Comparison of ENCODE assay signal across 34 cellular contexts in genomic region chrY:13766040-13766439, GRCh38.
"Had no signal": no experiment of that assay in that cellular context is flagged by ENCODE, and none has a peak within 500 bp of the region (broad histone marks: within the 10 kb centered on the region; RNA-seq: fewer than 3 reads in every experiment).

No MANE protein-coding gene starts in this region.

- H3K27me3 ChIP-seq: MG63 had no signal

- H3K27ac ChIP-seq: KMS-11 had no signal

- H3K9me3 ChIP-seq: MG63 had no signal

- DNase-seq: Karpas-422, Kasumi-1, KBM-7, KG1, MG63, MM.1S, MV-4-11, NCI-H1048, NCI-H1092, NCI-H1092 treated with DMSO at 0.1 percent for 48 hours, NCI-H1105, NCI-H1105 treated with DMSO at 0.1 percent for 48 hours, NCI-H1417, NCI-H1417 treated with DMSO at 0.1 percent for 48 hours, NCI-H1436, NCI-H1436 treated with DMSO at 0.1 percent for 48 hours, NCI-H146, NCI-H1694, NCI-H1694 treated with DMSO at 0.1 percent for 48 hours, NCI-H187, NCI-H187 treated with DMSO at 0.1 percent for 48 hours, NCI-H1930, NCI-H2029, NCI-H2029 treated with DMSO at 0.1 percent for 48 hours, NCI-H2081, NCI-H2081 treated with DMSO at 0.1 percent for 48 hours, NCI-H2107, NCI-H2171, NCI-H2227 treated with DMSO at 0.1 percent for 48 hours, NCI-H226, NCI-H345, NCI-H446, NCI-H446 treated with DMSO at 0.1 percent for 48 hours had no signal

- H3K36me3 ChIP-seq: MG63 had no signal

- H3K4me3 ChIP-seq: MG63 had no signal
